In genomic region chr20:50089140-50089786, GRCh38 we compare ENCODE assay signal across 18 cellular contexts. TPM values are rescaled to one million over a fixed set of nuclear protein-coding genes. Genes with fewer than 3 reads are reported as not detected.
DNase-seq lines count a peak whose midpoint lies in the region; ATAC-seq lines count a peak whose summit lies in the region.
"Had no signal": no experiment of that assay in that cellular context is flagged by ENCODE, and none has a peak within 500 bp of the region (broad histone marks: within the 10 kb centered on the region; RNA-seq: fewer than 3 reads in every experiment).

No MANE protein-coding gene starts in this region.

- no peaks in the 10 kb centered on the region for H3K9me3 ChIP-seq in T-helper 17 cell (ENCODE audit: control insufficient read depth, low read length, poor library complexity, severe bottlenecking)
- H3K9me3 ChIP-seq: vagina had no signal

- H3K4me3 Mint-ChIP-seq in T-helper 17 cell, result no peak overlapping the region
- H3K4me3 Mint-ChIP-seq: neural crest cell had no signal

- no peaks in the 10 kb centered on the region for H3K9me3 Mint-ChIP-seq in activated naive CD4-positive, alpha-beta T cell treated with anti-CD3 and anti-CD28 coated beads, Interleukin-2, amount 50 U/mL, for 72 hours
- H3K9me3 Mint-ChIP-seq: neural crest cell had no signal

- H3K4me1 Mint-ChIP-seq in T-helper 17 cell, result peaks cover 26% of the 10 kb centered on the region

- ATAC-seq in activated naive CD4-positive, alpha-beta T cell treated with anti-CD3 and anti-CD28 coated beads, Interleukin-2, amount 50 U/mL, for 72 hours, result no peak
- ATAC-seq in T-helper 17 cell (no peak), HG03520 (IDR thresholded peaks at IDR 0.05; ENCODE audit: unreplicated experiment) (no peak), GM21526 (IDR thresholded peaks at IDR 0.05; ENCODE audit: low FRiP score, unreplicated experiment) (no peak)

- no peaks in the 10 kb centered on the region for H3K27me3 Mint-ChIP-seq in T-helper 17 cell

- peak overlapping the region; percentile 29 to 48 for H3K27ac Mint-ChIP-seq in activated naive CD4-positive, alpha-beta T cell treated with anti-CD3 and anti-CD28 coated beads, Interleukin-2, amount 50 U/mL, for 72 hours
- H3K27ac Mint-ChIP-seq in T-helper 17 cell, result peak overlapping the region; percentile 39

- no peak for DNase-seq in activated naive CD4-positive, alpha-beta T cell treated with anti-CD3 and anti-CD28 coated beads, Interleukin-2, amount 50 U/mL, for 72 hours (ENCODE audit: low spot score in 2 of 2)
- DNase-seq in activated naive CD4-positive, alpha-beta T cell treated with Interleukin-2 at 50 U/mL for 16 hours, result no peak
- no peak for DNase-seq in T-helper 17 cell
- DNase-seq in mesenteric fat pad (ENCODE audit: low spot score), result peak; percentile 76
- peak in 6 of 49 donors; percentile 10 to 48 (median 13) for DNase-seq in substantia nigra (lab: John Stamatoyannopoulos, UW)
- no peak for DNase-seq in NCI-H1694 treated with DMSO at 0.1 percent for 48 hours (lab: John Stamatoyannopoulos, UW)
- DNase-seq: activated CD4-positive, CD25-positive, alpha-beta regulatory T cell treated with anti-CD3 and anti-CD28 coated beads, Interleukin-2, amount 50 U/mL, for 72 hours; activated T-cell treated with anti-CD3 and anti-CD28 coated beads for 4 hours; amniotic stem cell; islet precursor cell; mammary epithelial cell; NCI-H187; SHP77 treated with DMSO at 0.1 percent for 48 hours; T-helper 2 cell had no signal

- H3K36me3 Mint-ChIP-seq in activated naive CD4-positive, alpha-beta T cell treated with anti-CD3 and anti-CD28 coated beads, Interleukin-2, amount 50 U/mL, for 72 hours, result no peaks in the 10 kb centered on the region
- peaks cover 2% of the 10 kb centered on the region for H3K36me3 Mint-ChIP-seq in T-helper 17 cell (ENCODE audit: low read depth)

- peak overlapping the region; percentile 74 for H3K27ac ChIP-seq in substantia nigra (ENCODE audit: low read depth, low read length, poor library complexity, severe bottlenecking)
- H3K27ac ChIP-seq: vagina had no signal

RNA-seq across cellular contexts. Expression of gene UBE2V1, which starts 23.7 kb away (rescaled TPM):
- 100 to 1,000 TPM; 152 to 221 TPM for total RNA-seq in activated naive CD4-positive, alpha-beta T cell treated with anti-CD3 and anti-CD28 coated beads, Interleukin-2, amount 50 U/mL, for 72 hours
- total RNA-seq in T-helper 17 cell (100 to 1,000 TPM; 124 to 151 TPM), mesenteric fat pad (89.0 TPM)
